ENCODE assay signal across 19 cellular contexts in genomic region chr15:58309993-58310928, GRCh38.
A peak's percentile ranks its signal among the peaks of the same experiment; 100 is the strongest.
DNase-seq lines count a peak whose midpoint lies in the region; ATAC-seq and TF ChIP-seq lines count a peak whose summit lies in the region.
"Had no signal": no experiment of that assay in that cellular context is flagged by ENCODE, and none has a peak within 500 bp of the region (broad histone marks: within the 10 kb centered on the region; RNA-seq: fewer than 3 reads in every experiment).

No MANE protein-coding gene starts in this region.

- peaks cover 14% of the 10 kb centered on the region; the same call in 1 of the 2 replicates for H3K4me1 ChIP-seq in GM23338 (ENCODE audit: insufficient read depth)
- H3K4me1 ChIP-seq in right atrium auricular region: peaks cover 0 to 16% of the 10 kb centered on the region in 2 donors
- H3K4me1 ChIP-seq in sigmoid colon: no peaks in the 10 kb centered on the region
- H3K4me1 ChIP-seq: HAP-1 had no signal

- H3K79me2 ChIP-seq in GM23338 (replicated peaks; ENCODE audit: insufficient read depth): no peaks in the 10 kb centered on the region

- no peaks in the 10 kb centered on the region for H3F3A ChIP-seq in GM23338 (replicated peaks; ENCODE audit: low read depth)

- H3K4me1 Mint-ChIP-seq in GM23338: peaks cover 18% of the 10 kb centered on the region
- H3K4me1 Mint-ChIP-seq in T-helper 2 cell treated with Interferon-gamma antibody and Interleukin-4, amounts not matched to agents 5 μg/mL and 100 μg/mL, for 36 hours (ENCODE audit: low read depth): peaks cover 24% of the 10 kb centered on the region

- no peak for TF ChIP-seq EP300 in sigmoid colon (IDR thresholded peaks at IDR 0.05)

- TF ChIP-seq CTCF in GM23338 (conservative IDR thresholded peaks at IDR 0.05; ENCODE audit: low read depth in 2 of 2): peak in 1 of 2 experiments; percentile 15; a peak in 1 of 4 replicates
- no peak for TF ChIP-seq CTCF in right atrium auricular region (IDR thresholded peaks at IDR 0.05)
- TF ChIP-seq CTCF in sigmoid colon (IDR thresholded peaks at IDR 0.05): no peak

- no peaks in the 10 kb centered on the region for H3K9me3 ChIP-seq in right atrium auricular region
- H3K9me3 ChIP-seq in sigmoid colon: no peaks in the 10 kb centered on the region
- H3K9me3 ChIP-seq: HAP-1, neutrophil, vagina had no signal

- H3K27ac Mint-ChIP-seq in GM23338: no peak overlapping the region
- H3K27ac Mint-ChIP-seq in T-helper 2 cell treated with Interferon-gamma antibody and Interleukin-4, amounts not matched to agents 5 μg/mL and 100 μg/mL, for 36 hours: no peak overlapping the region
- H3K27ac Mint-ChIP-seq: activated naive CD8-positive, alpha-beta T cell treated with anti-CD3 and anti-CD28 coated beads, Interleukin-2, amount 10 ng/mL, durations not matched to agents 7 days and 5 days; activated T-cell treated with anti-CD3 and anti-CD28 coated beads, Interleukin-2, amount 50 U/mL, for 72 hours; effector memory CD8-positive, alpha-beta T cell had no signal

- H3K4me3 ChIP-seq in GM23338 (no peak overlapping the region), right atrium auricular region (no peak overlapping the region), sigmoid colon (no peak overlapping the region)
- H3K4me3 ChIP-seq: cardiac muscle cell, HAP-1, vagina had no signal

- intact Hi-C loops in sigmoid colon (cut with DNase I): no loop called here

- peak overlapping the region; percentile 76; the same call in 1 of the 2 replicates for H2AFZ ChIP-seq in GM23338

- DNase-seq in GM23338 (ENCODE audit: low spot score) (no peak), anterior cingulate cortex (lab: John Stamatoyannopoulos, UW) (peak in 31 of 58 donors; percentile 8 to 55 (median 27)), right atrium auricular region (ENCODE audit: low spot score) (peak; percentile 75), sigmoid colon (peak; percentile 67), NOMO-1 (lab: John Stamatoyannopoulos, UW; ENCODE audit: unreplicated experiment in 2 of 2) (no peak)
- no peak for DNase-seq in stimulated activated CD8-positive, alpha-beta memory T cell treated with anti-CD3 and anti-CD28 coated beads, Interleukin-4, amount 100 ng/mL, for 48 hours
- no peak for DNase-seq in T-helper 2 cell treated with Interferon-gamma antibody and Interleukin-4, amounts not matched to agents 5 μg/mL and 100 μg/mL, for 36 hours (ENCODE audit: low spot score)
- DNase-seq: activated CD4-positive, alpha-beta T cell treated with anti-CD3 and anti-CD28 coated beads, Interleukin-2, amount 50 U/mL, for 48 hours; activated naive CD8-positive, alpha-beta T cell treated with anti-CD3 and anti-CD28 coated beads, Interleukin-2, amount 10 ng/mL, durations not matched to agents 7 days and 5 days; activated T-cell treated with anti-CD3 and anti-CD28 coated beads, Interleukin-2, amount 50 U/mL, for 72 hours; effector memory CD8-positive, alpha-beta T cell; mesendoderm; NCI-H1092; SIG-M5 had no signal

- no peaks in the 10 kb centered on the region for H3K36me3 Mint-ChIP-seq in GM23338 (ENCODE audit: low read depth)
- no peaks in the 10 kb centered on the region for H3K36me3 Mint-ChIP-seq in T-helper 2 cell treated with Interferon-gamma antibody and Interleukin-4, amounts not matched to agents 5 μg/mL and 100 μg/mL, for 36 hours (ENCODE audit: low read depth)
- H3K36me3 Mint-ChIP-seq: activated naive CD8-positive, alpha-beta T cell treated with anti-CD3 and anti-CD28 coated beads, Interleukin-2, amount 10 ng/mL, durations not matched to agents 7 days and 5 days had no signal

- 84 to 91% methylated on average over 19 of the region's 19 CpGs for WGBS in sigmoid colon, 2 donors

- H3K27me3 ChIP-seq in GM23338 (ENCODE audit: insufficient read depth) (no peaks in the 10 kb centered on the region), right atrium auricular region (no peaks in the 10 kb centered on the region), sigmoid colon (no peaks in the 10 kb centered on the region)
- H3K27me3 ChIP-seq: cardiac muscle cell, neutrophil, vagina had no signal

- H3K36me3 ChIP-seq in GM23338 (ENCODE audit: insufficient read depth) (no peaks in the 10 kb centered on the region), right atrium auricular region (no peaks in the 10 kb centered on the region), sigmoid colon (no peaks in the 10 kb centered on the region)
- H3K36me3 ChIP-seq: cardiac muscle cell, HAP-1, neutrophil, vagina had no signal

- TF ChIP-seq POLR2A in sigmoid colon (IDR thresholded peaks at IDR 0.05): no peak

- H3K27ac ChIP-seq in GM23338 (ENCODE audit: low read depth) (no peak overlapping the region), right atrium auricular region (no peak overlapping the region), sigmoid colon (no peak overlapping the region)
- H3K27ac ChIP-seq: cardiac muscle cell, neutrophil, vagina had no signal

- no peaks in the 10 kb centered on the region for H4K20me1 ChIP-seq in GM23338 (replicated peaks; ENCODE audit: insufficient read depth)

- H3K9me2 ChIP-seq in GM23338 (ENCODE audit: insufficient read depth): no peaks in the 10 kb centered on the region

- H3K4me2 ChIP-seq in GM23338: no peak overlapping the region

- no peak for ATAC-seq in GM23338
- no peak for ATAC-seq in HG03196 (IDR thresholded peaks at IDR 0.05; ENCODE audit: unreplicated experiment)
- ATAC-seq: activated T-cell treated with anti-CD3 and anti-CD28 coated beads, Interleukin-2, amount 50 U/mL, for 72 hours; effector memory CD8-positive, alpha-beta T cell had no signal

- no peak overlapping the region for H3K4me3 Mint-ChIP-seq in GM23338
- no peak overlapping the region for H3K4me3 Mint-ChIP-seq in T-helper 2 cell treated with Interferon-gamma antibody and Interleukin-4, amounts not matched to agents 5 μg/mL and 100 μg/mL, for 36 hours
- H3K4me3 Mint-ChIP-seq: activated naive CD8-positive, alpha-beta T cell treated with anti-CD3 and anti-CD28 coated beads, Interleukin-2, amount 10 ng/mL, durations not matched to agents 7 days and 5 days; activated T-cell treated with anti-CD3 and anti-CD28 coated beads, Interleukin-2, amount 50 U/mL, for 72 hours; effector memory CD8-positive, alpha-beta T cell had no signal

- peaks cover 2% of the 10 kb centered on the region for H3K27me3 Mint-ChIP-seq in GM23338 (ENCODE audit: insufficient read depth, low read depth, poor library complexity)
- no peaks in the 10 kb centered on the region for H3K27me3 Mint-ChIP-seq in T-helper 2 cell treated with Interferon-gamma antibody and Interleukin-4, amounts not matched to agents 5 μg/mL and 100 μg/mL, for 36 hours (ENCODE audit: low read depth)
- H3K27me3 Mint-ChIP-seq: activated naive CD8-positive, alpha-beta T cell treated with anti-CD3 and anti-CD28 coated beads, Interleukin-2, amount 10 ng/mL, durations not matched to agents 7 days and 5 days; effector memory CD8-positive, alpha-beta T cell had no signal

- no peaks in the 10 kb centered on the region for H3K9me3 Mint-ChIP-seq in GM23338
- no peaks in the 10 kb centered on the region for H3K9me3 Mint-ChIP-seq in T-helper 2 cell treated with Interferon-gamma antibody and Interleukin-4, amounts not matched to agents 5 μg/mL and 100 μg/mL, for 36 hours
- H3K9me3 Mint-ChIP-seq: activated T-cell treated with anti-CD3 and anti-CD28 coated beads, Interleukin-2, amount 50 U/mL, for 72 hours; effector memory CD8-positive, alpha-beta T cell had no signal

Comparison
In these comparisons a context has a peak if more than half of its experiments do, and no peak if none do; other contexts are left out.
1. DNase-seq: peak in anterior cingulate cortex (31 of 58), right atrium auricular region (single experiment) and sigmoid colon (single experiment); none in GM23338 (single experiment), stimulated activated CD8-positive, alpha-beta memory T cell treated with anti-CD3 and anti-CD28 coated beads, Interleukin-4, amount 100 ng/mL, for 48 hours (single experiment), T-helper 2 cell treated with Interferon-gamma antibody and Interleukin-4, amounts not matched to agents 5 μg/mL and 100 μg/mL, for 36 hours (single experiment) and NOMO-1 (0 of 2).